9 cellular contexts compared by ENCODE assay signal in genomic region chr4:154936873-154937272, GRCh38.
"Had no signal": no experiment of that assay in that cellular context is flagged by ENCODE, and none has a peak within 500 bp of the region (broad histone marks: within the 10 kb centered on the region; RNA-seq: fewer than 3 reads in every experiment).

No MANE protein-coding gene starts in this region.

- H3K4me2 ChIP-seq: GM23338 had no signal

- H3K4me1 ChIP-seq: HAP-1 had no signal

- H3K9me3 ChIP-seq: HAP-1 had no signal

- ATAC-seq: GM23338, HCT116 had no signal

- H3K36me3 ChIP-seq: HAP-1 had no signal

- H3K9ac ChIP-seq: GM23248 had no signal

- H2AFZ ChIP-seq: GM23248, GM23338 had no signal

- H3K27ac ChIP-seq: GM23248 had no signal

- H3K4me3 ChIP-seq: GM23248, GM23338, HAP-1 had no signal

- DNase-seq: GM23248, GOT3, H7, H9, HCEC 1CT, HFFc6 had no signal
